In the genomic region with DNA sequence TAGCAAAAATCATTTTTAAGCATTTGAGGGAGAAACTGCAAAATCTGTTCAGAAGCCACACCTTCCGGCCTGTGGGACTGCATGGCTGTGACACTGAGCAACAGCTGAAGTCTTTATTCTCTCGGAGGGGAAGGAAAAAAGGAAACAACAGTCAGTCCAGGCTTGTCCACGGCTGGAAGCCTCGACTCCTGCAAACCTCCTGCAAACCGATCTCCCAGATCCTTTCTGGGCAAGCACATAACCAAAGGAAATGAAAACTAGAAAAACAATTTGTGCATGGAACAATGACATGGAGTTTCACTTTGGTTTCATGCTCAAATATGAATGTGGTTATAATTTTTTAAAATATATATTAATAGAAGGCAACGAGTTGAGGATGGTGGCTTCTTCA, we compare ENCODE assay signal across 10 cellular contexts. TPM values are rescaled to one million over a fixed set of nuclear protein-coding genes. Genes with fewer than 3 reads are reported as not detected.
DNase-seq lines count a peak whose midpoint lies in the region; ATAC-seq and TF ChIP-seq lines count a peak whose summit lies in the region.
"Had no signal": no experiment of that assay in that cellular context is flagged by ENCODE, and none has a peak within 500 bp of the region (broad histone marks: within the 10 kb centered on the region; RNA-seq: fewer than 3 reads in every experiment).

No MANE protein-coding gene starts in this region.

- CTCF ChIA-PET in Caco-2 (lab: Charles Lee), result no interaction called here

- no peaks in the 10 kb centered on the region for H3K27me3 Mint-ChIP-seq in Caco-2 (ENCODE audit: insufficient read depth, unreplicated experiment)
- peaks cover 43% of the 10 kb centered on the region for H3K27me3 Mint-ChIP-seq in progenitor cell of endocrine pancreas

- peak overlapping the region; percentile 45 for H3K27ac Mint-ChIP-seq in Caco-2 (ENCODE audit: unreplicated experiment)
- H3K27ac Mint-ChIP-seq in progenitor cell of endocrine pancreas, result peak overlapping the region; percentile 77
- H3K27ac Mint-ChIP-seq: T-helper 2 cell treated with Interferon-gamma antibody and Interleukin-4, amounts not matched to agents 5 μg/mL and 100 μg/mL, for 36 hours had no signal

- no peaks in the 10 kb centered on the region for H3K9me3 ChIP-seq in Caco-2
- H3K9me3 ChIP-seq in WERI-Rb-1 (ENCODE audit: severe bottlenecking), result no peaks in the 10 kb centered on the region
- no peaks in the 10 kb centered on the region for H3K9me3 ChIP-seq in left ventricle myocardium inferior (replicated peaks)

- H3K27me3 ChIP-seq in Caco-2 (replicated peaks; ENCODE audit: control insufficient read depth, insufficient read depth, low read length) (no peaks in the 10 kb centered on the region), WERI-Rb-1 (ENCODE audit: insufficient read depth, low read depth, severe bottlenecking) (peaks cover 4% of the 10 kb centered on the region), left ventricle myocardium inferior (ENCODE audit: low read depth) (no peaks in the 10 kb centered on the region)

- H3K36me3 Mint-ChIP-seq in Caco-2 (ENCODE audit: insufficient read depth, unreplicated experiment) (peaks cover 7% of the 10 kb centered on the region), progenitor cell of endocrine pancreas (ENCODE audit: insufficient read depth) (peaks cover 9% of the 10 kb centered on the region)

- no peak overlapping the region for H3K27ac ChIP-seq in WERI-Rb-1
- peak overlapping the region; percentile 97 for H3K27ac ChIP-seq in left ventricle myocardium inferior (replicated peaks)

- no peak for TF ChIP-seq CTCF in Caco-2 (IDR thresholded peaks at IDR 0.05; ENCODE audit: insufficient read depth in 1 of 2, low read depth in 1 of 2, low read length in 1 of 2, severe bottlenecking in 1 of 2, unreplicated experiment in 1 of 2)
- TF ChIP-seq CTCF in WERI-Rb-1 (IDR thresholded peaks at IDR 0.05; ENCODE audit: low read depth, low read length), result no peak
- TF ChIP-seq CTCF in left ventricle myocardium inferior (IDR thresholded peaks at IDR 0.05; ENCODE audit: borderline replicate concordance), result no peak
- TF ChIP-seq CTCF in progenitor cell of endocrine pancreas (IDR thresholded peaks at IDR 0.05; ENCODE audit: unreplicated experiment), result no peak

- H3K9me3 Mint-ChIP-seq in Caco-2 (ENCODE audit: unreplicated experiment) (peaks cover 12% of the 10 kb centered on the region), progenitor cell of endocrine pancreas (ENCODE audit: low read depth) (no peaks in the 10 kb centered on the region)
- H3K9me3 Mint-ChIP-seq: T-helper 2 cell treated with Interferon-gamma antibody and Interleukin-4, amounts not matched to agents 5 μg/mL and 100 μg/mL, for 36 hours had no signal

- ATAC-seq in HG03378 (IDR thresholded peaks at IDR 0.05; ENCODE audit: unreplicated experiment), result no peak
- no peak for ATAC-seq in HG03097 (IDR thresholded peaks at IDR 0.05; ENCODE audit: low FRiP score, unreplicated experiment)

- DNase-seq in Caco-2 (no peak), WERI-Rb-1 (peak; percentile 8), left ventricle myocardium inferior (no peak), progenitor cell of endocrine pancreas (ENCODE audit: low spot score, unreplicated experiment) (no peak), NCI-H146 (lab: John Stamatoyannopoulos, UW) (no peak), DMS153 treated with DMSO at 0.1 percent for 48 hours (lab: John Stamatoyannopoulos, UW; ENCODE audit: unreplicated experiment) (no peak)
- DNase-seq: occipital lobe had no signal

- H3K4me3 ChIP-seq in Caco-2 (ENCODE audit: low read depth, low read length) (no peak overlapping the region), WERI-Rb-1 (ENCODE audit: low read depth, low read length) (no peak overlapping the region), left ventricle myocardium inferior (peak overlapping the region; percentile 83)

- peaks cover 33% of the 10 kb centered on the region for H3K4me1 ChIP-seq in Caco-2
- H3K4me1 ChIP-seq in left ventricle myocardium inferior, result peaks cover 98% of the 10 kb centered on the region

- H3K4me1 Mint-ChIP-seq in Caco-2 (ENCODE audit: low read depth, unreplicated experiment), result peaks cover 29% of the 10 kb centered on the region
- H3K4me1 Mint-ChIP-seq in progenitor cell of endocrine pancreas (ENCODE audit: low read depth), result peaks cover 38% of the 10 kb centered on the region

- BruUV-seq in Caco-2 (replicated peaks; lab: Mats Ljungman, UMichigan), result no TSS peak

- POLR2A ChIA-PET in Caco-2 (lab: Charles Lee), result no interaction called here

- H3K4me3 Mint-ChIP-seq in Caco-2 (ENCODE audit: unreplicated experiment), result no peak overlapping the region
- peak overlapping the region; percentile 75 for H3K4me3 Mint-ChIP-seq in progenitor cell of endocrine pancreas (ENCODE audit: low read depth)
- H3K4me3 Mint-ChIP-seq: T-helper 2 cell treated with Interferon-gamma antibody and Interleukin-4, amounts not matched to agents 5 μg/mL and 100 μg/mL, for 36 hours had no signal

- no peaks in the 10 kb centered on the region for H3K36me3 ChIP-seq in Caco-2 (ENCODE audit: control insufficient read depth, insufficient read depth, low read length)
- peaks cover 11% of the 10 kb centered on the region for H3K36me3 ChIP-seq in WERI-Rb-1
- H3K36me3 ChIP-seq in left ventricle myocardium inferior, result no peaks in the 10 kb centered on the region

- intact Hi-C loops in Caco-2 (cut with micrococcal nuclease; ENCODE audit: unreplicated experiment), result no loop called here
- intact Hi-C loops in left ventricle myocardium inferior (cut with micrococcal nuclease), result loop anchor here (10.0 kb wide), 2 partner anchors 81 to 109 kb away; no protein-coding TSS in a partner anchor

RNA-seq across cellular contexts. Expression of a gene that starts 1.0 kb away (rescaled TPM):
- 4.5 and 4.8 TPM in 2 replicates for total RNA-seq in Caco-2 (2022)
- total RNA-seq in left ventricle myocardium inferior, result 120 TPM
- 81.3 and 90.8 TPM in 2 replicates for total RNA-seq in progenitor cell of endocrine pancreas

RNA-seq across cellular contexts. Expression of a gene that starts 1.1 kb away (rescaled TPM):
- total RNA-seq in Caco-2 (2022), result 17.1 and 19.2 TPM in 2 replicates
- total RNA-seq in left ventricle myocardium inferior, result 117 TPM
- 120 and 121 TPM in 2 replicates for total RNA-seq in progenitor cell of endocrine pancreas

Comparison
In these comparisons a context has a peak if more than half of its experiments do, and no peak if none do; other contexts are left out.
1. RNA of a gene that starts 1.0 kb away (total RNA-seq): 120 TPM in left ventricle myocardium inferior (single experiment) and 81.3 to 90.8 TPM in progenitor cell of endocrine pancreas; 4.5 to 4.8 TPM in Caco-2; every median in the first group is over 10 times any median in the second.